8 cellular contexts compared by ENCODE assay signal in the genomic region with DNA sequence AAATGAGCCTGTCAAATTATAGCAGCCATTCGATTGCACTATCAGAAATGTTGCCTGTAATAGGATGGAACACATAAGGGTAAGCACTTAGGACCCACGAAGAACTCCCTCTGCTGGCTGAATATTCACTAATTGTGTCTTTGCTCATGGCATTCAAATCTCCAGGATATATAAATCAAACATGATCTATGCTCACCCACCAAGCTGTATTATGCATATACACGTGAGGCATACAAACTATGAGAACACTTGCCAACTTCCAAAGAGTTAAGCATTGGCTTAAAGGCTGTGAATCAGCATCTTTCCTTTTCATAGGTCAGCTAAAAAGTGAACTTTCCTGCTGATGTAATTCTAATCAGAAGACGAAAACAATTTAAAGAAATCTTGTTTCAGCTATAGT. TPM values are rescaled to one million over a fixed set of nuclear protein-coding genes. Genes with fewer than 3 reads are reported as not detected.
DNase-seq lines count a peak whose midpoint lies in the region; ATAC-seq and TF ChIP-seq lines count a peak whose summit lies in the region.

No MANE protein-coding gene starts in this region.

- peak overlapping the region; percentile 61 for H3K4me2 ChIP-seq in DOHH2 (ENCODE audit: low read length)

- ATAC-seq in naive thymus-derived CD4-positive, alpha-beta T cell, result no peak
- ATAC-seq in HG03108 (IDR thresholded peaks at IDR 0.05; ENCODE audit: unreplicated experiment), result no peak

- no peaks in the 10 kb centered on the region for H3K36me3 Mint-ChIP-seq in naive thymus-derived CD4-positive, alpha-beta T cell

- no peak overlapping the region for H3K9ac ChIP-seq in liver (ENCODE audit: low read depth in 1 of 2, low read length in 2 of 2)

- DNase-seq in NCI-H1105 treated with DMSO at 0.1 percent for 48 hours (lab: John Stamatoyannopoulos, UW) (peak; percentile 32), WERI-Rb-1 (peak; percentile 25)
- DNase-seq in naive thymus-derived CD4-positive, alpha-beta T cell, result no peak
- no peak for DNase-seq in activated naive CD4-positive, alpha-beta T cell treated with Interleukin-2 at 50 U/mL for 16 hours
- no peak for DNase-seq in stimulated activated CD4-positive, alpha-beta T cell treated with anti-CD3 and anti-CD28 coated beads, Interleukin-2, amount 100 ng/mL, for 24 hours

- no peak overlapping the region for H3K4me3 Mint-ChIP-seq in naive thymus-derived CD4-positive, alpha-beta T cell

- no peak overlapping the region for H3K27ac Mint-ChIP-seq in naive thymus-derived CD4-positive, alpha-beta T cell

- H3K4me1 Mint-ChIP-seq in naive thymus-derived CD4-positive, alpha-beta T cell, result no peaks in the 10 kb centered on the region

- TF ChIP-seq CTCF in DOHH2 (IDR thresholded peaks at IDR 0.05; ENCODE audit: low read depth, low read length, poor library complexity, severe bottlenecking) (peak; percentile 63), WERI-Rb-1 (IDR thresholded peaks at IDR 0.05; ENCODE audit: low read depth, low read length) (peak; percentile 51), liver (IDR thresholded peaks at IDR 0.05; ENCODE audit: low read depth, low read length, missing input control) (peak; percentile 10)

- no peaks in the 10 kb centered on the region for H3K27me3 Mint-ChIP-seq in naive thymus-derived CD4-positive, alpha-beta T cell

- H3K36me3 ChIP-seq in DOHH2 (ENCODE audit: control insufficient read depth, low read length) (no peaks in the 10 kb centered on the region), WERI-Rb-1 (no peaks in the 10 kb centered on the region), liver (ENCODE audit: control insufficient read depth in 4 of 4, insufficient read depth in 3 of 4, low read depth in 1 of 4, low read length in 3 of 4) (no peaks in the 10 kb centered on the region)
- no peaks in the 10 kb centered on the region for H3K36me3 ChIP-seq in naive thymus-derived CD4-positive, alpha-beta T cell (ENCODE audit: control insufficient read depth in 2 of 3, insufficient read depth in 3 of 3, low read length in 3 of 3)

- H3K4me1 ChIP-seq in DOHH2 (ENCODE audit: control insufficient read depth, low read length) (peaks cover 30% of the 10 kb centered on the region), liver (ENCODE audit: control insufficient read depth in 4 of 4, insufficient read depth in 4 of 4, low read length in 3 of 4) (no peaks in the 10 kb centered on the region)
- H3K4me1 ChIP-seq in naive thymus-derived CD4-positive, alpha-beta T cell (ENCODE audit: control insufficient read depth in 2 of 2, insufficient read depth in 2 of 2, low read length in 2 of 2), result no peaks in the 10 kb centered on the region

- no peaks in the 10 kb centered on the region for H3F3A ChIP-seq in DOHH2 (ENCODE audit: control insufficient read depth, insufficient read depth)

- POLR2A ChIA-PET in naive thymus-derived CD4-positive, alpha-beta T cell (lab: Charles Lee), result no interaction called here

- H3K4me3 ChIP-seq in DOHH2 (ENCODE audit: low read length), result peak overlapping the region; percentile 42; the same call in 1 of the 2 replicates
- H3K4me3 ChIP-seq in WERI-Rb-1 (ENCODE audit: low read depth, low read length), result no peak overlapping the region
- no peak overlapping the region for H3K4me3 ChIP-seq in liver (ENCODE audit: low read depth in 1 of 3, low read length in 3 of 3)
- no peak overlapping the region for H3K4me3 ChIP-seq in naive thymus-derived CD4-positive, alpha-beta T cell (ENCODE audit: low read length)

- peak overlapping the region; percentile 33 for H3K27ac ChIP-seq in DOHH2 (ENCODE audit: low read depth, low read length)
- no peak overlapping the region for H3K27ac ChIP-seq in WERI-Rb-1
- H3K27ac ChIP-seq in liver (ENCODE audit: low read depth in 1 of 2, low read length in 2 of 2), result no peak overlapping the region
- H3K27ac ChIP-seq in naive thymus-derived CD4-positive, alpha-beta T cell (ENCODE audit: low read depth, low read length), result no peak overlapping the region

- intact Hi-C loops in naive thymus-derived CD4-positive, alpha-beta T cell (cut with micrococcal nuclease), result loop anchor here in 1 of 2 donors (5.0 to 10.0 kb wide), 2 partner anchors 324 to 692 kb away; no protein-coding TSS in a partner anchor

- H3K9me3 ChIP-seq in DOHH2 (ENCODE audit: control insufficient read depth, insufficient read depth, low read length) (no peaks in the 10 kb centered on the region), WERI-Rb-1 (ENCODE audit: severe bottlenecking) (no peaks in the 10 kb centered on the region), liver (ENCODE audit: control insufficient read depth in 4 of 4, low read length in 3 of 4) (no peaks in the 10 kb centered on the region)
- H3K9me3 ChIP-seq in naive thymus-derived CD4-positive, alpha-beta T cell (ENCODE audit: control insufficient read depth in 2 of 3, low read length in 3 of 3), result no peaks in the 10 kb centered on the region

- no peaks in the 10 kb centered on the region for H3K9me3 Mint-ChIP-seq in naive thymus-derived CD4-positive, alpha-beta T cell

- H3K79me2 ChIP-seq in DOHH2 (ENCODE audit: control insufficient read depth, low read length), result no peaks in the 10 kb centered on the region

- H4K20me1 ChIP-seq in DOHH2 (ENCODE audit: control insufficient read depth, insufficient read depth, low read depth, low read length), result no peaks in the 10 kb centered on the region

- WGBS in liver, result 30% methylated on average over 4 of the region's 4 CpGs

- CTCF ChIA-PET in naive thymus-derived CD4-positive, alpha-beta T cell (lab: Charles Lee), result no interaction called here

- H3K9me2 ChIP-seq in DOHH2 (replicated peaks; ENCODE audit: control insufficient read depth, low read length), result no peaks in the 10 kb centered on the region

- H3K27me3 ChIP-seq in DOHH2 (ENCODE audit: control insufficient read depth, low read length) (no peaks in the 10 kb centered on the region), WERI-Rb-1 (ENCODE audit: insufficient read depth, low read depth, severe bottlenecking) (no peaks in the 10 kb centered on the region), liver (ENCODE audit: control insufficient read depth in 4 of 4, insufficient read depth in 4 of 4, low read length in 3 of 4) (no peaks in the 10 kb centered on the region)
- no peaks in the 10 kb centered on the region for H3K27me3 ChIP-seq in naive thymus-derived CD4-positive, alpha-beta T cell (ENCODE audit: control insufficient read depth in 2 of 2, insufficient read depth in 2 of 2, low read length in 2 of 2)

- TF ChIP-seq RAD21 in liver (IDR thresholded peaks at IDR 0.05), result peak in 1 of 2 donors; percentile 41

TF ChIP-seq in liver, 16 proteins besides CTCF, POLR2A, EP300 and RAD21:
- TF ChIP-seq, protein P1, sequence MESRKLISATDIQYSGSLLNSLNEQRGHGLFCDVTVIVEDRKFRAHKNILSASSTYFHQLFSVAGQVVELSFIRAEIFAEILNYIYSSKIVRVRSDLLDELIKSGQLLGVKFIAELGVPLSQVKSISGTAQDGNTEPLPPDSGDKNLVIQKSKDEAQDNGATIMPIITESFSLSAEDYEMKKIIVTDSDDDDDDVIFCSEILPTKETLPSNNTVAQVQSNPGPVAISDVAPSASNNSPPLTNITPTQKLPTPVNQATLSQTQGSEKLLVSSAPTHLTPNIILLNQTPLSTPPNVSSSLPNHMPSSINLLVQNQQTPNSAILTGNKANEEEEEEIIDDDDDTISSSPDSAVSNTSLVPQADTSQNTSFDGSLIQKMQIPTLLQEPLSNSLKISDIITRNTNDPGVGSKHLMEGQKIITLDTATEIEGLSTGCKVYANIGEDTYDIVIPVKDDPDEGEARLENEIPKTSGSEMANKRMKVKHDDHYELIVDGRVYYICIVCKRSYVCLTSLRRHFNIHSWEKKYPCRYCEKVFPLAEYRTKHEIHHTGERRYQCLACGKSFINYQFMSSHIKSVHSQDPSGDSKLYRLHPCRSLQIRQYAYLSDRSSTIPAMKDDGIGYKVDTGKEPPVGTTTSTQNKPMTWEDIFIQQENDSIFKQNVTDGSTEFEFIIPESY (IDR thresholded peaks at IDR 0.05), result no peak
- TF ChIP-seq TAF1 (conservative IDR thresholded peaks at IDR 0.05) (no peak), GABPA (IDR thresholded peaks at IDR 0.05 in 1 of 2, conservative IDR thresholded peaks at IDR 0.05 in 1 of 2) (no peak), REST (IDR thresholded peaks at IDR 0.05) (no peak), YY1 (IDR thresholded peaks at IDR 0.05) (no peak), HNF4A (conservative IDR thresholded peaks at IDR 0.05) (no peak), RXRA (IDR thresholded peaks at IDR 0.05) (no peak), ATF3 (IDR thresholded peaks at IDR 0.05) (no peak), HNF4G (IDR thresholded peaks at IDR 0.05) (no peak), NR2F2 (IDR thresholded peaks at IDR 0.05) (no peak), FOXA2 (IDR thresholded peaks at IDR 0.05) (no peak)

RNA-seq across cellular contexts. Expression of gene TMPRSS15, which starts 34.5 kb away (rescaled TPM):
- not detected for total RNA-seq in liver
- not detected for polyA plus RNA-seq in liver
- not detected for total RNA-seq in naive thymus-derived CD4-positive, alpha-beta T cell
- polyA plus RNA-seq in naive thymus-derived CD4-positive, alpha-beta T cell, result not detected

Comparison
In these comparisons a context has a peak if more than half of its experiments do, and no peak if none do; other contexts are left out.
1. CTCF ChIP-seq: peak in every context shown above with its lines; median percentile 63 in DOHH2; 51 in WERI-Rb-1; 10 in liver.
2. DNase-seq: peak in NCI-H1105 treated with DMSO at 0.1 percent for 48 hours (single experiment) and WERI-Rb-1 (single experiment); none in naive thymus-derived CD4-positive, alpha-beta T cell (0 of 9), activated naive CD4-positive, alpha-beta T cell treated with Interleukin-2 at 50 U/mL for 16 hours (single experiment) and stimulated activated CD4-positive, alpha-beta T cell treated with anti-CD3 and anti-CD28 coated beads, Interleukin-2, amount 100 ng/mL, for 24 hours (0 of 2).